ENCODE assay signal across 28 cellular contexts in the genomic region with DNA sequence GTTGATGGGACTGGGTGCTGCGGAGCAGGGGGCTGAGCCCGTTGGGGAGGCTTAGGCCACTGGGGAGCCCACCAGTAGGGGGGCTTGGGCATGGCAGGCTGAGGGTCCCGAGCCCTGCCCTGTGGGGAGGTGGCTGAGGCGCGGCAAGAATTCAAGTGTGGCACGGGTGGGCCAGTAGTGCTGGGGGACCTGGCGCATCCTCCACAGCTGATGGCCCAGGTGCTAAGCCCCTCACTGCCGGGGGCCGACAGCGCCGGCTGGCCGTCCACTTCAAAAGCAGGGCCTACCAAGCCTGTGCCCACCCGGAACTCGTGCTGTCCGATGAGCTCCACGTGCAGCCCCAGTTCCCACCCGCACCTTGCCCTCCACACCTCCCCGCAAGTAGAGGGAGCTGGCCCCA.
"Had no signal": no experiment of that assay in that cellular context is flagged by ENCODE, and none has a peak within 500 bp of the region (broad histone marks: within the 10 kb centered on the region; RNA-seq: fewer than 3 reads in every experiment).

No MANE protein-coding gene starts in this region.

- H3K27ac Mint-ChIP-seq: activated B cell treated with CpG ODN at 0.5 μM for 24 hours; activated CD8-positive, alpha-beta T cell treated with anti-CD3 and anti-CD28 coated beads for 36 hours; activated naive CD4-positive, alpha-beta T cell treated with anti-CD3 and anti-CD28 coated beads, Interleukin-2, amount 10 ng/mL, durations not matched to agents 7 days and 5 days; activated naive CD4-positive, alpha-beta T cell treated with anti-CD3 and anti-CD28 coated beads, Interleukin-2, amount 50 U/mL, for 72 hours; activated naive CD8-positive, alpha-beta T cell treated with anti-CD3 and anti-CD28 coated beads, Interleukin-2, amount 10 ng/mL, durations not matched to agents 7 days and 5 days; activated T-helper 17 cell treated with anti-CD3 and anti-CD28 coated beads, Interleukin-2, amount 50 U/mL, for 72 hours; dendritic cell treated with granulocyte-macrophage colony-stimulating factor and Interleukin-4, amounts not matched to agents 40 ng/mL and 50 ng/mL, for 4 days; endodermal cell; T-helper 17 cell; T-helper 2 cell treated with Interferon-gamma antibody and Interleukin-4, amounts not matched to agents 5 μg/mL and 100 μg/mL, for 36 hours had no signal

- H3K27ac ChIP-seq: brain microvascular endothelial cell, coronary artery, dorsolateral prefrontal cortex, WERI-Rb-1 had no signal

- H3K27me3 Mint-ChIP-seq: activated B cell treated with CpG ODN at 0.5 μM for 24 hours; activated CD8-positive, alpha-beta T cell treated with anti-CD3 and anti-CD28 coated beads for 36 hours; activated naive CD4-positive, alpha-beta T cell treated with anti-CD3 and anti-CD28 coated beads, Interleukin-2, amount 10 ng/mL, durations not matched to agents 7 days and 5 days; activated naive CD8-positive, alpha-beta T cell treated with anti-CD3 and anti-CD28 coated beads, Interleukin-2, amount 10 ng/mL, durations not matched to agents 7 days and 5 days; activated T-helper 17 cell treated with anti-CD3 and anti-CD28 coated beads, Interleukin-2, amount 50 U/mL, for 72 hours; central memory CD8-positive, alpha-beta T cell; dendritic cell treated with granulocyte-macrophage colony-stimulating factor and Interleukin-4, amounts not matched to agents 40 ng/mL and 50 ng/mL, for 4 days; T-helper 17 cell had no signal

- H3K36me3 Mint-ChIP-seq: activated naive CD4-positive, alpha-beta T cell treated with anti-CD3 and anti-CD28 coated beads, Interleukin-2, amount 10 ng/mL, durations not matched to agents 7 days and 5 days; activated naive CD8-positive, alpha-beta T cell treated with anti-CD3 and anti-CD28 coated beads, Interleukin-2, amount 10 ng/mL, durations not matched to agents 7 days and 5 days had no signal

- DNase-seq: activated B cell treated with CpG ODN at 0.5 μM for 24 hours; activated CD4-positive, alpha-beta T cell treated with anti-CD3 and anti-CD28 coated beads for 48 hours; activated CD4-positive, alpha-beta T cell treated with anti-CD3 and anti-CD28 coated beads, Interleukin-2, amount 50 U/mL, for 1 hour; activated CD4-positive, alpha-beta T cell treated with anti-CD3 and anti-CD28 coated beads, Interleukin-2, amount 50 U/mL, for 48 hours; activated CD8-positive, alpha-beta memory T cell treated with anti-CD3 and anti-CD28 coated beads for 24 hours; activated CD8-positive, alpha-beta T cell treated with anti-CD3 and anti-CD28 coated beads for 36 hours; activated effector memory CD4-positive, alpha-beta T cell treated with Interleukin-2 at 50 U/mL for 16 hours; activated naive CD4-positive, alpha-beta T cell; activated naive CD4-positive, alpha-beta T cell treated with anti-CD3 and anti-CD28 coated beads, Interleukin-2, amount 10 ng/mL, durations not matched to agents 7 days and 5 days; activated naive CD8-positive, alpha-beta T cell treated with anti-CD3 and anti-CD28 coated beads, Interleukin-2, amount 10 ng/mL, durations not matched to agents 7 days and 5 days; activated T-cell treated with anti-CD3 and anti-CD28 coated beads, Interleukin-2, amount 50 U/mL, for 4 hours; brain microvascular endothelial cell; dorsolateral prefrontal cortex; effector memory CD4-positive, alpha-beta T cell; endodermal cell; foreskin fibroblast; T-helper 1 cell; T-helper 17 cell; T1000; WERI-Rb-1 had no signal

- H3K4me1 Mint-ChIP-seq: activated B cell treated with CpG ODN at 0.5 μM for 24 hours; activated naive CD4-positive, alpha-beta T cell treated with anti-CD3 and anti-CD28 coated beads, Interleukin-2, amount 10 ng/mL, durations not matched to agents 7 days and 5 days; activated naive CD8-positive, alpha-beta T cell treated with anti-CD3 and anti-CD28 coated beads, Interleukin-2, amount 10 ng/mL, durations not matched to agents 7 days and 5 days; activated T-helper 17 cell treated with anti-CD3 and anti-CD28 coated beads, Interleukin-2, amount 50 U/mL, for 72 hours; central memory CD8-positive, alpha-beta T cell; T-helper 17 cell had no signal

- H3K27me3 ChIP-seq: brain microvascular endothelial cell, dorsolateral prefrontal cortex had no signal

- H3K36me3 ChIP-seq: brain microvascular endothelial cell, WERI-Rb-1 had no signal

- ATAC-seq: activated CD4-positive, CD25-positive, alpha-beta regulatory T cell treated with anti-CD3 and anti-CD28 coated beads, Interleukin-2, amount 50 U/mL, for 24 hours; activated CD8-positive, alpha-beta T cell treated with anti-CD3 and anti-CD28 coated beads for 36 hours; activated naive CD4-positive, alpha-beta T cell treated with anti-CD3 and anti-CD28 coated beads, Interleukin-2, amount 50 U/mL, for 72 hours; activated T-cell treated with anti-CD3 and anti-CD28 coated beads, Interleukin-2, amount 50 U/mL, for 4 hours; activated T-helper 17 cell treated with anti-CD3 and anti-CD28 coated beads, Interleukin-2, amount 50 U/mL, for 72 hours; esophagus mucosa; T-helper 17 cell had no signal

- H3K4me3 ChIP-seq: coronary artery, dorsolateral prefrontal cortex had no signal

- H3K4me3 Mint-ChIP-seq: activated B cell treated with CpG ODN at 0.5 μM for 24 hours; activated CD8-positive, alpha-beta T cell treated with anti-CD3 and anti-CD28 coated beads for 36 hours; activated naive CD4-positive, alpha-beta T cell treated with anti-CD3 and anti-CD28 coated beads, Interleukin-2, amount 10 ng/mL, durations not matched to agents 7 days and 5 days; activated naive CD8-positive, alpha-beta T cell treated with anti-CD3 and anti-CD28 coated beads, Interleukin-2, amount 10 ng/mL, durations not matched to agents 7 days and 5 days; activated T-cell treated with anti-CD3 and anti-CD28 coated beads, Interleukin-2, amount 50 U/mL, for 4 hours; activated T-helper 17 cell treated with anti-CD3 and anti-CD28 coated beads, Interleukin-2, amount 50 U/mL, for 72 hours; central memory CD8-positive, alpha-beta T cell; dendritic cell treated with granulocyte-macrophage colony-stimulating factor and Interleukin-4, amounts not matched to agents 40 ng/mL and 50 ng/mL, for 4 days; endodermal cell; T-helper 17 cell; T-helper 2 cell treated with Interferon-gamma antibody and Interleukin-4, amounts not matched to agents 5 μg/mL and 100 μg/mL, for 36 hours had no signal
